Comparison of ENCODE assay signal across 1 cellular context in genomic region chr1:163398980-163399379, GRCh38.
TF ChIP-seq lines count a peak whose summit lies in the region.

No MANE protein-coding gene starts in this region.

TF ChIP-seq in GM23338, 12 proteins besides CTCF, POLR2A, EP300 and RAD21 (continued from another document):
- TF ChIP-seq REST (IDR thresholded peaks at IDR 0.05; ENCODE audit: unreplicated experiment) = no peak
- TF ChIP-seq ZNF331 (CRISPR knock-in tag; IDR thresholded peaks at IDR 0.05; ENCODE audit: low read depth) = no peak
- no peak for TF ChIP-seq STAT1 (IDR thresholded peaks at IDR 0.05; ENCODE audit: unreplicated experiment)
- TF ChIP-seq POLR2AphosphoS5 (IDR thresholded peaks at IDR 0.05; ENCODE audit: low read depth) = no peak
TF ChIP-seq in GM23338: peak in this region for 0.
